In the genomic region with DNA sequence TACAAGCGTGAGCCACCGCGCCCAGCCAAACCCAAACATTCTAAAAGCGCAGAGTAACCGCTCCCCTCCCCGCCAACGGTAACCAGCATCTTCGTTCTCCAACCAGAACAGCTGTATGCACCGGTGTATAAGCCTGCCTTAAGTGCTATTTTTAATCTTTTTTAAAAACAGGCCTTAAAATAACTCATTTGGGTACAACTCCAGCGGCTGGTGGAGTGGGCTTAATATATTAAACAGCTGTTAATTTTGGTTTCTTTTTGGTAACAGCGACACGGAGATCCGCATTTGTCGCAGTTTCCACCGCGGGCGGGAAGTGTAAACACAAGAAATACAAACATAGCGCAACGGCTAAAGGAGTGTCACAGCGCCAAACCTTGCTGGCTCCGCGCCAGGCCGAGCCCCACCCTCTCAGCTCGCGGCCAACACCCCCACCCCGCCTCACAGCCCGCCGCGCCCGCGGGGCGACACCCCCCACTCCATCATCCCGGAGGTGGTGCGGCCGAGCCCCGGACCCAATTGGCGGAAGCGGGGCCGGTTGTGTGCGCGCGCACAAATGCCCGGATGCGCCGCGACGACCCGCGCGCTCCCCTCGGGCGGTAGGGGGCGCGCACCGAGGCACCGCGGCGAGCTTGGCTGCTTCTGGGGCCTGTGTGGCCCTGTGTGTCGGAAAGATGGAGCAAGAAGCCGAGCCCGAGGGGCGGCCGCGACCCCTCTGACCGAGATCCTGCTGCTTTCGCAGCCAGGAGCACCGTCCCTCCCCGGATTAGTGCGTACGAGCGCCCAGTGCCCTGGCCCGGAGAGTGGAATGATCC, we compare ENCODE assay signal across 8 cellular contexts. TPM values are rescaled to one million over a fixed set of nuclear protein-coding genes. Genes with fewer than 3 reads are reported as not detected.
DNase-seq lines count a peak whose midpoint lies in the region; ATAC-seq and TF ChIP-seq lines count a peak whose summit lies in the region.

A gene (plus strand): TSS at position 602 of the 812 bp plus-strand sequence. CDS start 301 bp downstream, outside the sequence.

- H3K4me3 ChIP-seq in thoracic aorta = peak within 1 kb of the TSS; percentile 100

- no peaks in the 10 kb centered on the region for H3K27me3 ChIP-seq in thoracic aorta (replicated peaks; ENCODE audit: insufficient read depth)

- peak; percentile 66 for TF ChIP-seq CTCF in GM12872 (IDR thresholded peaks at IDR 0.05; ENCODE audit: insufficient read depth, low read depth, low read length)
- peak; percentile 69 for TF ChIP-seq CTCF in osteocyte (IDR thresholded peaks at IDR 0.05)
- peak; percentile 82 for TF ChIP-seq CTCF in thoracic aorta (IDR thresholded peaks at IDR 0.05)

- DNase-seq in NCI-H1092 treated with DMSO at 0.1 percent for 48 hours (lab: John Stamatoyannopoulos, UW) = peak; percentile 84
- no peak for DNase-seq in glomerular endothelial cell (ENCODE audit: extremely low read depth, low read depth, low spot score)
- peak; percentile 97 for DNase-seq in osteocyte (ENCODE audit: extremely low spot score, unreplicated experiment)
- peak; percentile 73 for DNase-seq in thoracic aorta (ENCODE audit: low spot score)

- H3K27ac ChIP-seq in thoracic aorta = peak within 1 kb of the TSS; percentile 99 to 100

- peak within 1 kb of the TSS; percentile 98 for H3K27ac Mint-ChIP-seq in activated naive CD4-positive, alpha-beta T cell treated with anti-CD3 and anti-CD28 coated beads, Interleukin-2, amount 50 U/mL, for 24 hours
- peak within 1 kb of the TSS; percentile 98 for H3K27ac Mint-ChIP-seq in osteocyte (ENCODE audit: unreplicated experiment)

- peaks cover 18% of the 10 kb centered on the region for H3K36me3 Mint-ChIP-seq in activated naive CD4-positive, alpha-beta T cell treated with anti-CD3 and anti-CD28 coated beads, Interleukin-2, amount 50 U/mL, for 24 hours
- peaks cover 17% of the 10 kb centered on the region for H3K36me3 Mint-ChIP-seq in osteocyte (ENCODE audit: unreplicated experiment)

- H3K9me3 ChIP-seq in thoracic aorta = no peaks in the 10 kb centered on the region

- peaks cover 19 to 27% of the 10 kb centered on the region in 2 donors for H3K4me1 ChIP-seq in thoracic aorta (ENCODE audit: control insufficient read depth in 1 of 2, low read depth in 2 of 2)

- peaks cover 39% of the 10 kb centered on the region for H3K4me1 Mint-ChIP-seq in activated naive CD4-positive, alpha-beta T cell treated with anti-CD3 and anti-CD28 coated beads, Interleukin-2, amount 50 U/mL, for 24 hours
- peaks cover 23% of the 10 kb centered on the region for H3K4me1 Mint-ChIP-seq in osteocyte (ENCODE audit: unreplicated experiment)

- ATAC-seq in HG02642 (IDR thresholded peaks at IDR 0.05; ENCODE audit: poor library complexity, unreplicated experiment) (peak; percentile 80), SK-N-SH treated with all-trans-retinoic acid at 6 μM for 48 hours (peak; percentile 89), thoracic aorta (ENCODE audit: insufficient number of reproducible peaks, low FRiP score, low read depth) (peak; percentile 89)

- peaks cover 6% of the 10 kb centered on the region for H3K36me3 ChIP-seq in thoracic aorta

- H3K9me3 Mint-ChIP-seq in activated naive CD4-positive, alpha-beta T cell treated with anti-CD3 and anti-CD28 coated beads, Interleukin-2, amount 50 U/mL, for 24 hours = no peaks in the 10 kb centered on the region
- no peaks in the 10 kb centered on the region for H3K9me3 Mint-ChIP-seq in osteocyte (ENCODE audit: unreplicated experiment)

- H3K4me3 Mint-ChIP-seq in activated naive CD4-positive, alpha-beta T cell treated with anti-CD3 and anti-CD28 coated beads, Interleukin-2, amount 50 U/mL, for 24 hours = peak within 1 kb of the TSS; percentile 98
- peak within 1 kb of the TSS; percentile 92 for H3K4me3 Mint-ChIP-seq in osteocyte (ENCODE audit: unreplicated experiment)

- H3K27me3 Mint-ChIP-seq in activated naive CD4-positive, alpha-beta T cell treated with anti-CD3 and anti-CD28 coated beads, Interleukin-2, amount 50 U/mL, for 24 hours = no peaks in the 10 kb centered on the region
- H3K27me3 Mint-ChIP-seq in osteocyte (ENCODE audit: unreplicated experiment) = no peaks in the 10 kb centered on the region

TF ChIP-seq in SK-N-SH treated with all-trans-retinoic acid at 6 μM for 48 hours, 23 proteins besides CTCF, POLR2A, EP300 and RAD21:
- TF ChIP-seq, protein P1, sequence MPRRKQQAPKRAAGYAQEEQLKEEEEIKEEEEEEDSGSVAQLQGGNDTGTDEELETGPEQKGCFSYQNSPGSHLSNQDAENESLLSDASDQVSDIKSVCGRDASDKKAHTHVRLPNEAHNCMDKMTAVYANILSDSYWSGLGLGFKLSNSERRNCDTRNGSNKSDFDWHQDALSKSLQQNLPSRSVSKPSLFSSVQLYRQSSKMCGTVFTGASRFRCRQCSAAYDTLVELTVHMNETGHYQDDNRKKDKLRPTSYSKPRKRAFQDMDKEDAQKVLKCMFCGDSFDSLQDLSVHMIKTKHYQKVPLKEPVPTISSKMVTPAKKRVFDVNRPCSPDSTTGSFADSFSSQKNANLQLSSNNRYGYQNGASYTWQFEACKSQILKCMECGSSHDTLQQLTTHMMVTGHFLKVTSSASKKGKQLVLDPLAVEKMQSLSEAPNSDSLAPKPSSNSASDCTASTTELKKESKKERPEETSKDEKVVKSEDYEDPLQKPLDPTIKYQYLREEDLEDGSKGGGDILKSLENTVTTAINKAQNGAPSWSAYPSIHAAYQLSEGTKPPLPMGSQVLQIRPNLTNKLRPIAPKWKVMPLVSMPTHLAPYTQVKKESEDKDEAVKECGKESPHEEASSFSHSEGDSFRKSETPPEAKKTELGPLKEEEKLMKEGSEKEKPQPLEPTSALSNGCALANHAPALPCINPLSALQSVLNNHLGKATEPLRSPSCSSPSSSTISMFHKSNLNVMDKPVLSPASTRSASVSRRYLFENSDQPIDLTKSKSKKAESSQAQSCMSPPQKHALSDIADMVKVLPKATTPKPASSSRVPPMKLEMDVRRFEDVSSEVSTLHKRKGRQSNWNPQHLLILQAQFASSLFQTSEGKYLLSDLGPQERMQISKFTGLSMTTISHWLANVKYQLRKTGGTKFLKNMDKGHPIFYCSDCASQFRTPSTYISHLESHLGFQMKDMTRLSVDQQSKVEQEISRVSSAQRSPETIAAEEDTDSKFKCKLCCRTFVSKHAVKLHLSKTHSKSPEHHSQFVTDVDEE (CRISPR knock-in tag; IDR thresholded peaks at IDR 0.05) = peak; percentile 68
- TF ChIP-seq ZNF565 (CRISPR knock-in tag; conservative IDR thresholded peaks at IDR 0.05; ENCODE audit: low read depth) = no peak
- peak; percentile 35; the same call in 1 of the 2 replicates for TF ChIP-seq CSDC2 (CRISPR knock-in tag; IDR thresholded peaks at IDR 0.05)
- TF ChIP-seq, protein P2, sequence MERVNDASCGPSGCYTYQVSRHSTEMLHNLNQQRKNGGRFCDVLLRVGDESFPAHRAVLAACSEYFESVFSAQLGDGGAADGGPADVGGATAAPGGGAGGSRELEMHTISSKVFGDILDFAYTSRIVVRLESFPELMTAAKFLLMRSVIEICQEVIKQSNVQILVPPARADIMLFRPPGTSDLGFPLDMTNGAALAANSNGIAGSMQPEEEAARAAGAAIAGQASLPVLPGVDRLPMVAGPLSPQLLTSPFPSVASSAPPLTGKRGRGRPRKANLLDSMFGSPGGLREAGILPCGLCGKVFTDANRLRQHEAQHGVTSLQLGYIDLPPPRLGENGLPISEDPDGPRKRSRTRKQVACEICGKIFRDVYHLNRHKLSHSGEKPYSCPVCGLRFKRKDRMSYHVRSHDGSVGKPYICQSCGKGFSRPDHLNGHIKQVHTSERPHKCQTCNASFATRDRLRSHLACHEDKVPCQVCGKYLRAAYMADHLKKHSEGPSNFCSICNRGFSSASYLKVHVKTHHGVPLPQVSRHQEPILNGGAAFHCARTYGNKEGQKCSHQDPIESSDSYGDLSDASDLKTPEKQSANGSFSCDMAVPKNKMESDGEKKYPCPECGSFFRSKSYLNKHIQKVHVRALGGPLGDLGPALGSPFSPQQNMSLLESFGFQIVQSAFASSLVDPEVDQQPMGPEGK (CRISPR knock-in tag; IDR thresholded peaks at IDR 0.05; ENCODE audit: borderline replicate concordance) = peak; percentile 61; the same call in 1 of the 2 replicates

RNA-seq across cellular contexts. Expression of the gene that starts here (rescaled TPM):
- total RNA-seq in glomerular endothelial cell (197 and 246 TPM in 2 replicates), osteocyte (131 and 132 TPM in 2 replicates), thoracic aorta (100 to 1,000 TPM in 1 of 2 donors, 10 to 100 TPM in 1; 62.0 to 101 TPM)
